ENCODE assay signal across 14 cellular contexts in genomic region chr22:26170112-26170492, GRCh38. TPM values are rescaled to one million over a fixed set of nuclear protein-coding genes. Genes with fewer than 3 reads are reported as not detected.
A peak's percentile ranks its signal among the peaks of the same experiment; 100 is the strongest.
DNase-seq lines count a peak whose midpoint lies in the region; ATAC-seq and TF ChIP-seq lines count a peak whose summit lies in the region.
"Had no signal": no experiment of that assay in that cellular context is flagged by ENCODE, and none has a peak within 500 bp of the region (broad histone marks: within the 10 kb centered on the region; RNA-seq: fewer than 3 reads in every experiment).

No MANE protein-coding gene starts in this region.

- H3K36me3 ChIP-seq in SK-N-SH (replicated peaks in 1 of 2; ENCODE audit: control insufficient read depth in 1 of 2, insufficient read depth in 2 of 2, low read length in 1 of 2), result no peaks in the 10 kb centered on the region
- no peaks in the 10 kb centered on the region for H3K36me3 ChIP-seq in mesodermal cell (ENCODE audit: control insufficient read depth, insufficient read depth, low read length)
- H3K36me3 ChIP-seq in thoracic aorta, result no peaks in the 10 kb centered on the region

- H3K9me3 ChIP-seq in SK-N-SH (no peaks in the 10 kb centered on the region), mesodermal cell (ENCODE audit: control insufficient read depth, low read length) (no peaks in the 10 kb centered on the region), thoracic aorta (no peaks in the 10 kb centered on the region)

- CTCF ChIA-PET in SK-N-SH (lab: Yijun Ruan, JAX), result interaction anchor here (0.6 to 8.0 kb wide), 24 partner anchors 11 to 396 kb away, joined by 3 to 133 read pairs (median 4); no protein-coding TSS in a partner anchor
- CTCF ChIA-PET in WTC11 (lab: Charles Lee), result interaction anchor here (1.0 to 3.4 kb wide), 11 partner anchors 11 to 274 kb away, joined by 3 to 19 read pairs (median 6); no protein-coding TSS in a partner anchor

- no peaks in the 10 kb centered on the region for H3K36me3 Mint-ChIP-seq in WTC11
- no peaks in the 10 kb centered on the region for H3K36me3 Mint-ChIP-seq in stimulated activated effector memory CD8-positive, alpha-beta T cell treated with anti-CD3 and anti-CD28 coated beads, Interleukin-12 subunit alpha, Interleukin-12 subunit beta, amount 100 ng/mL, for 72 hours
- H3K36me3 Mint-ChIP-seq: activated naive CD8-positive, alpha-beta T cell treated with anti-CD3 and anti-CD28 coated beads, Interleukin-2, amount 10 ng/mL, durations not matched to agents 7 days and 5 days had no signal

- H3K9me3 Mint-ChIP-seq in WTC11, result no peaks in the 10 kb centered on the region
- H3K9me3 Mint-ChIP-seq in stimulated activated effector memory CD8-positive, alpha-beta T cell treated with anti-CD3 and anti-CD28 coated beads, Interleukin-12 subunit alpha, Interleukin-12 subunit beta, amount 100 ng/mL, for 72 hours, result no peaks in the 10 kb centered on the region
- H3K9me3 Mint-ChIP-seq: activated naive CD8-positive, alpha-beta T cell treated with anti-CD3 and anti-CD28 coated beads, Interleukin-2, amount 10 ng/mL, durations not matched to agents 7 days and 5 days had no signal

- peaks cover 74% of the 10 kb centered on the region for H3K27me3 Mint-ChIP-seq in WTC11 (ENCODE audit: low read depth)

- peaks cover 34% of the 10 kb centered on the region for H3K4me1 Mint-ChIP-seq in WTC11
- H3K4me1 Mint-ChIP-seq in stimulated activated effector memory CD8-positive, alpha-beta T cell treated with anti-CD3 and anti-CD28 coated beads, Interleukin-12 subunit alpha, Interleukin-12 subunit beta, amount 100 ng/mL, for 72 hours, result peaks cover 6% of the 10 kb centered on the region
- H3K4me1 Mint-ChIP-seq: activated naive CD8-positive, alpha-beta T cell treated with anti-CD3 and anti-CD28 coated beads, Interleukin-2, amount 10 ng/mL, durations not matched to agents 7 days and 5 days had no signal

- no peak overlapping the region for H2AFZ ChIP-seq in SK-N-SH (ENCODE audit: low read depth)

- H3K79me2 ChIP-seq in SK-N-SH (ENCODE audit: insufficient read depth), result no peaks in the 10 kb centered on the region

- 1% methylated on average over 7 of the region's 11 CpGs for WGBS in SK-N-SH (ENCODE audit: low lambda C conversion rate)
- WGBS in mesodermal cell (ENCODE audit: insufficient coverage in 2 of 2), 2 experiments, result 0 to 4% methylated on average over 2 to 4 of the region's 11 CpGs

- H3K27ac ChIP-seq in SK-N-SH (ENCODE audit: low read depth in 2 of 2, low read length in 1 of 2), result peak overlapping the region in 1 of 2 experiments; percentile 66; a peak in 1 of 4 replicates
- H3K27ac ChIP-seq in mesodermal cell (ENCODE audit: low read depth, low read length, severe bottlenecking), result no peak overlapping the region
- no peak overlapping the region for H3K27ac ChIP-seq in thoracic aorta
- H3K27ac ChIP-seq: epithelial cell of prostate, HL-60 had no signal

- H3K9me2 ChIP-seq in SK-N-SH, result no peaks in the 10 kb centered on the region

- H3F3A ChIP-seq in SK-N-SH (replicated peaks; ENCODE audit: insufficient read depth), result no peaks in the 10 kb centered on the region

- TF ChIP-seq CTCF in SK-N-SH (IDR thresholded peaks at IDR 0.05), result no peak
- no peak for TF ChIP-seq CTCF in WTC11 (IDR thresholded peaks at IDR 0.05)
- TF ChIP-seq CTCF in thoracic aorta (IDR thresholded peaks at IDR 0.05), result no peak

- TF ChIP-seq EP300 in SK-N-SH (IDR thresholded peaks at IDR 0.05; ENCODE audit: borderline replicate concordance in 1 of 2, low read depth in 1 of 2, low read length in 1 of 2), result no peak

- peak overlapping the region; percentile 64 for H3K4me3 Mint-ChIP-seq in WTC11
- no peak overlapping the region for H3K4me3 Mint-ChIP-seq in stimulated activated effector memory CD8-positive, alpha-beta T cell treated with anti-CD3 and anti-CD28 coated beads, Interleukin-12 subunit alpha, Interleukin-12 subunit beta, amount 100 ng/mL, for 72 hours
- H3K4me3 Mint-ChIP-seq: activated naive CD8-positive, alpha-beta T cell treated with anti-CD3 and anti-CD28 coated beads, Interleukin-2, amount 10 ng/mL, durations not matched to agents 7 days and 5 days had no signal

- H3K4me3 ChIP-seq in SK-N-SH (ENCODE audit: low read depth in 2 of 2, low read length in 1 of 2), result peak overlapping the region in 1 of 2 experiments; percentile 51; a peak in 2 of 4 replicates
- peak overlapping the region; percentile 44 for H3K4me3 ChIP-seq in mesodermal cell (ENCODE audit: extremely low read depth, insufficient read depth, low read length, poor library complexity, severe bottlenecking)
- peak overlapping the region; percentile 72 for H3K4me3 ChIP-seq in thoracic aorta

- TF ChIP-seq RAD21 in SK-N-SH (IDR thresholded peaks at IDR 0.05; ENCODE audit: low read length), result no peak

- H3K4me2 ChIP-seq in SK-N-SH, result peak overlapping the region; percentile 37; the same call in 1 of the 2 replicates

- POLR2A ChIA-PET in SK-N-SH (lab: Yijun Ruan, JAX), result no interaction called here
- POLR2A ChIA-PET in WTC11 (lab: Charles Lee), result interaction anchor here (0.8 kb wide), 1 partner anchor 161 kb away, joined by 3 read pairs; no protein-coding TSS in a partner anchor

- ATAC-seq in SK-N-SH treated with all-trans-retinoic acid at 6 μM for 48 hours, result no peak
- ATAC-seq in WTC11, result no peak
- no peak for ATAC-seq in thoracic aorta (ENCODE audit: insufficient number of reproducible peaks, low FRiP score, low read depth)
- ATAC-seq in HG03342 (IDR thresholded peaks at IDR 0.05; ENCODE audit: unreplicated experiment), result no peak
- ATAC-seq in GM18867 (IDR thresholded peaks at IDR 0.05; ENCODE audit: unreplicated experiment), result no peak
- ATAC-seq in stimulated activated effector memory CD8-positive, alpha-beta T cell treated with anti-CD3 and anti-CD28 coated beads, Interleukin-12 subunit alpha, Interleukin-12 subunit beta, amount 100 ng/mL, for 72 hours, result no peak
- ATAC-seq: left colon, sciatic nerve had no signal

- no peaks in the 10 kb centered on the region for H4K20me1 ChIP-seq in SK-N-SH (ENCODE audit: insufficient read depth)

- DNase-seq in SK-N-SH (no peak), WTC11 (ENCODE audit: low spot score) (no peak), thoracic aorta (ENCODE audit: low spot score) (no peak)
- no peak for DNase-seq in stimulated activated effector memory CD8-positive, alpha-beta T cell treated with anti-CD3 and anti-CD28 coated beads, Interleukin-12 subunit alpha, Interleukin-12 subunit beta, amount 100 ng/mL, for 72 hours (ENCODE audit: low spot score in 2 of 2)
- DNase-seq: NCI-H187 treated with DMSO at 0.1 percent for 48 hours had no signal

- H3K9ac ChIP-seq in SK-N-SH, result no peak overlapping the region

- H3K27me3 ChIP-seq in SK-N-SH (ENCODE audit: insufficient read depth), result 0 out of 2 replicates have a peak, but pooled peaks cover 7% of the 10 kb centered on the region
- H3K27me3 ChIP-seq in thoracic aorta (replicated peaks; ENCODE audit: insufficient read depth), result peaks cover 8% of the 10 kb centered on the region

- H3K4me1 ChIP-seq in SK-N-SH (ENCODE audit: control insufficient read depth in 1 of 2, insufficient read depth in 2 of 2, low read depth in 1 of 2, low read length in 1 of 2) (peaks cover 0 to 23% of the 10 kb centered on the region in 2 experiments; a peak in 2 of 4 replicates), mesodermal cell (ENCODE audit: control insufficient read depth, insufficient read depth, low read length, poor library complexity, severe bottlenecking) (peaks cover 10% of the 10 kb centered on the region), thoracic aorta (ENCODE audit: control insufficient read depth in 1 of 2, low read depth in 2 of 2) (peaks cover 3 to 10% of the 10 kb centered on the region in 2 donors)

- H3K27ac Mint-ChIP-seq in WTC11, result no peak overlapping the region
- H3K27ac Mint-ChIP-seq in stimulated activated effector memory CD8-positive, alpha-beta T cell treated with anti-CD3 and anti-CD28 coated beads, Interleukin-12 subunit alpha, Interleukin-12 subunit beta, amount 100 ng/mL, for 72 hours, result no peak overlapping the region
- H3K27ac Mint-ChIP-seq: activated naive CD8-positive, alpha-beta T cell treated with anti-CD3 and anti-CD28 coated beads, Interleukin-2, amount 10 ng/mL, durations not matched to agents 7 days and 5 days had no signal

TF ChIP-seq in SK-N-SH, 30 proteins besides CTCF, POLR2A, EP300 and RAD21 (continues in another document):
- TF ChIP-seq SMC3 (IDR thresholded peaks at IDR 0.05; ENCODE audit: low read depth, low read length) (no peak), JUND (IDR thresholded peaks at IDR 0.05) (no peak)

TF ChIP-seq in SK-N-SH treated with all-trans-retinoic acid at 6 μM for 48 hours, 23 proteins besides CTCF, POLR2A, EP300 and RAD21 (continues in another document):
- TF ChIP-seq TCF4 (CRISPR knock-in tag; IDR thresholded peaks at IDR 0.05; ENCODE audit: borderline replicate concordance), result no peak
- TF ChIP-seq CREB5 (CRISPR knock-in tag; IDR thresholded peaks at IDR 0.05; ENCODE audit: low read depth), result no peak

TF ChIP-seq in WTC11, 78 proteins besides CTCF, POLR2A, EP300 and RAD21 (continues in another document):
- TF ChIP-seq GRHL2 (CRISPR knock-in tag; IDR thresholded peaks at IDR 0.05; ENCODE audit: insufficient replicate concordance, severe bottlenecking), result no peak
- no peak for TF ChIP-seq HMGA2 (CRISPR knock-in tag; IDR thresholded peaks at IDR 0.05)
- TF ChIP-seq MXD4 (CRISPR knock-in tag; IDR thresholded peaks at IDR 0.05; ENCODE audit: borderline replicate concordance), result no peak
- TF ChIP-seq GTF2I (CRISPR knock-in tag; conservative IDR thresholded peaks at IDR 0.05), result no peak
- no peak for TF ChIP-seq ZNF423 (CRISPR knock-in tag; IDR thresholded peaks at IDR 0.05)
- TF ChIP-seq, protein P1, sequence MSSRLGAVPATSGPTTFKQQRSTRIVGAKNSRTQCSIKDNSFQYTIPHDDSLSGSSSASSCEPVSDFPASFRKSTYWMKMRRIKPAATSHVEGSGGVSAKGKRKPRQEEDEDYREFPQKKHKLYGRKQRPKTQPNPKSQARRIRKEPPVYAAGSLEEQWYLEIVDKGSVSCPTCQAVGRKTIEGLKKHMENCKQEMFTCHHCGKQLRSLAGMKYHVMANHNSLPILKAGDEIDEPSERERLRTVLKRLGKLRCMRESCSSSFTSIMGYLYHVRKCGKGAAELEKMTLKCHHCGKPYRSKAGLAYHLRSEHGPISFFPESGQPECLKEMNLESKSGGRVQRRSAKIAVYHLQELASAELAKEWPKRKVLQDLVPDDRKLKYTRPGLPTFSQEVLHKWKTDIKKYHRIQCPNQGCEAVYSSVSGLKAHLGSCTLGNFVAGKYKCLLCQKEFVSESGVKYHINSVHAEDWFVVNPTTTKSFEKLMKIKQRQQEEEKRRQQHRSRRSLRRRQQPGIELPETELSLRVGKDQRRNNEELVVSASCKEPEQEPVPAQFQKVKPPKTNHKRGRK (CRISPR knock-in tag; IDR thresholded peaks at IDR 0.05; ENCODE audit: borderline replicate concordance), result no peak

RNA-seq across cellular contexts. Expression of gene SEZ6L, which starts 0.8 kb away (rescaled TPM):
- polyA plus RNA-seq in SK-N-SH (2012; rRNA removed), result 0.10 and 0.11 TPM in 2 replicates
- 0.26 and 0.41 TPM in 2 replicates for polyA plus RNA-seq in SK-N-SH (2012; cell fraction: cytosol; rRNA removed)
- 0.07 and 0.67 TPM in 2 replicates for polyA plus RNA-seq in SK-N-SH (2012; cell fraction: nucleus; rRNA removed)
- 0.57 to 1.1 TPM (median 0.57 TPM) in 3 replicates for total RNA-seq in WTC11 (2021)
- polyA plus RNA-seq in mesodermal cell (2013, experiment 1 of 2), result 26.1 TPM
- 23.4 TPM for polyA plus RNA-seq in mesodermal cell (2013, experiment 2 of 2)
- total RNA-seq in thoracic aorta, result under 1 TPM in 1 of 2 donors, not detected in 1; 0.21 TPM
- total RNA-seq: activated naive CD8-positive, alpha-beta T cell treated with anti-CD3 and anti-CD28 coated beads, Interleukin-2, amount 10 ng/mL, durations not matched to agents 7 days and 5 days had no signal
